Comparison of ENCODE assay signal across 26 cellular contexts in genomic region chr15:36769110-36769509, GRCh38.
A peak's percentile ranks its signal among the peaks of the same experiment; 100 is the strongest.
DNase-seq lines count a peak whose midpoint lies in the region; ATAC-seq, FAIRE-seq and TF ChIP-seq lines count a peak whose summit lies in the region.
"Had no signal": no experiment of that assay in that cellular context is flagged by ENCODE, and none has a peak within 500 bp of the region (broad histone marks: within the 10 kb centered on the region; RNA-seq: fewer than 3 reads in every experiment).

No MANE protein-coding gene starts in this region.

- H3K4me3 ChIP-seq in AG10803 (ENCODE audit: low read length) (no peak overlapping the region), HFF-Myc (replicated peaks; ENCODE audit: low read depth, low read length) (no peak overlapping the region), bronchial epithelial cell (ENCODE audit: low read depth, low read length) (no peak overlapping the region), Caco-2 (ENCODE audit: low read depth, low read length) (no peak overlapping the region)
- H3K4me3 ChIP-seq: sigmoid colon, upper lobe of right lung had no signal

- peak; percentile 34 for DNase-seq in AG10803 (ENCODE audit: low read depth)
- DNase-seq in HFF-Myc (ENCODE audit: extremely low read depth, low read depth), result peak; percentile 30
- DNase-seq in bronchial epithelial cell (ENCODE audit: low read depth), result no peak
- no peak for DNase-seq in left ventricle myocardium superior
- DNase-seq in Caco-2, result no peak
- DNase-seq in stimulated activated naive CD4-positive, alpha-beta T cell treated with Interleukin-2 at 50 U/mL for 16 hours (lab: John Stamatoyannopoulos, UW), result no peak
- no peak for DNase-seq in activated CD4-positive, alpha-beta T cell treated with anti-CD3 and anti-CD28 coated beads for 36 hours
- DNase-seq: activated CD4-positive, alpha-beta T cell treated with anti-CD3 and anti-CD28 coated beads for 1 hour; activated CD8-positive, alpha-beta memory T cell treated with anti-CD3 and anti-CD28 coated beads for 24 hours; activated naive CD4-positive, alpha-beta T cell treated with Interleukin-2 at 50 U/mL for 16 hours; activated T-cell treated with anti-CD3 and anti-CD28 coated beads, Interleukin-2, amount 50 U/mL, for 48 hours; CD8-positive, alpha-beta memory T cell; cerebellar nuclear complex; DMS79; NCI-H1048; NCI-H187 treated with DMSO at 0.1 percent for 48 hours; NCI-H226; NCI-H774; SIG-M5; sigmoid colon; substantia nigra; T-helper 1 cell; upper lobe of right lung had no signal

- no TSS peak for BruUV-seq in Caco-2 (replicated peaks; lab: Mats Ljungman, UMichigan)

- FAIRE-seq in bronchial epithelial cell (lab: Jason Lieb, UNC), result peak; percentile 93
- FAIRE-seq: GM12892, GM19239, HTR-8/SVneo had no signal

- H3K27me3 Mint-ChIP-seq in Caco-2 (ENCODE audit: insufficient read depth, unreplicated experiment), result no peaks in the 10 kb centered on the region
- no peaks in the 10 kb centered on the region for H3K27me3 Mint-ChIP-seq in activated CD4-positive, alpha-beta T cell treated with anti-CD3 and anti-CD28 coated beads for 36 hours
- H3K27me3 Mint-ChIP-seq: CD8-positive, alpha-beta memory T cell had no signal

- H3K9me3 Mint-ChIP-seq in Caco-2 (ENCODE audit: unreplicated experiment), result no peaks in the 10 kb centered on the region
- H3K9me3 Mint-ChIP-seq in activated CD4-positive, alpha-beta T cell treated with anti-CD3 and anti-CD28 coated beads for 36 hours (ENCODE audit: low read depth), result no peaks in the 10 kb centered on the region
- H3K9me3 Mint-ChIP-seq: CD8-positive, alpha-beta memory T cell had no signal

- no peaks in the 10 kb centered on the region for H3K4me1 Mint-ChIP-seq in Caco-2 (ENCODE audit: low read depth, unreplicated experiment)
- H3K4me1 Mint-ChIP-seq in activated CD4-positive, alpha-beta T cell treated with anti-CD3 and anti-CD28 coated beads for 36 hours, result no peaks in the 10 kb centered on the region
- H3K4me1 Mint-ChIP-seq: CD8-positive, alpha-beta memory T cell had no signal

- H3K36me3 ChIP-seq in bronchial epithelial cell (ENCODE audit: control insufficient read depth, insufficient read depth, low read length) (no peaks in the 10 kb centered on the region), Caco-2 (ENCODE audit: control insufficient read depth, insufficient read depth, low read length) (no peaks in the 10 kb centered on the region)
- H3K36me3 ChIP-seq: sigmoid colon, upper lobe of right lung had no signal

- no peaks in the 10 kb centered on the region for H3K4me1 ChIP-seq in Caco-2
- H3K4me1 ChIP-seq: upper lobe of right lung had no signal

- H3K36me3 Mint-ChIP-seq in Caco-2 (ENCODE audit: insufficient read depth, unreplicated experiment), result no peaks in the 10 kb centered on the region
- H3K36me3 Mint-ChIP-seq in activated CD4-positive, alpha-beta T cell treated with anti-CD3 and anti-CD28 coated beads for 36 hours (ENCODE audit: low read depth), result peaks cover 5% of the 10 kb centered on the region

- no peak overlapping the region for H3K27ac Mint-ChIP-seq in Caco-2 (ENCODE audit: unreplicated experiment)
- no peak overlapping the region for H3K27ac Mint-ChIP-seq in activated CD4-positive, alpha-beta T cell treated with anti-CD3 and anti-CD28 coated beads for 36 hours

- POLR2A ChIA-PET in Caco-2 (lab: Charles Lee), result no interaction called here
- POLR2A ChIA-PET in activated CD4-positive, alpha-beta T cell treated with anti-CD3 and anti-CD28 coated beads for 36 hours (lab: Charles Lee), result no interaction called here

- intact Hi-C loops in left ventricle myocardium superior (cut with micrococcal nuclease), result no loop called here
- intact Hi-C loops in Caco-2 (cut with micrococcal nuclease; ENCODE audit: unreplicated experiment), result no loop called here
- intact Hi-C loops in activated CD4-positive, alpha-beta T cell treated with anti-CD3 and anti-CD28 coated beads for 36 hours (cut with DNase I, micrococcal nuclease), result no loop called here

- CTCF ChIA-PET in Caco-2 (lab: Charles Lee), result no interaction called here
- CTCF ChIA-PET in activated CD4-positive, alpha-beta T cell treated with anti-CD3 and anti-CD28 coated beads for 36 hours (lab: Charles Lee), result interaction anchor here (1.1 kb wide), 1 partner anchor 111 kb away, joined by 3 read pairs; no protein-coding TSS in a partner anchor

- no peak for TF ChIP-seq CTCF in AG10803 (conservative IDR thresholded peaks at IDR 0.05; ENCODE audit: low read length)
- no peak for TF ChIP-seq CTCF in HFF-Myc (IDR thresholded peaks at IDR 0.05; ENCODE audit: low read depth, low read length, missing control alignments)
- no peak for TF ChIP-seq CTCF in bronchial epithelial cell (IDR thresholded peaks at IDR 0.05; ENCODE audit: insufficient read depth, low read length, severe bottlenecking)
- TF ChIP-seq CTCF in Caco-2 (IDR thresholded peaks at IDR 0.05; ENCODE audit: insufficient read depth in 1 of 2, low read depth in 1 of 2, low read length in 1 of 2, severe bottlenecking in 1 of 2, unreplicated experiment in 1 of 2), result no peak

- peak; percentile 51 for ATAC-seq in left ventricle myocardium superior
- ATAC-seq in activated CD4-positive, alpha-beta T cell treated with anti-CD3 and anti-CD28 coated beads for 36 hours, result no peak
- ATAC-seq: upper lobe of right lung had no signal

- H3K9me3 ChIP-seq in Caco-2, result no peaks in the 10 kb centered on the region
- H3K9me3 ChIP-seq: sigmoid colon, upper lobe of right lung had no signal

- no peak overlapping the region for H3K4me3 Mint-ChIP-seq in Caco-2 (ENCODE audit: unreplicated experiment)
- H3K4me3 Mint-ChIP-seq in activated CD4-positive, alpha-beta T cell treated with anti-CD3 and anti-CD28 coated beads for 36 hours, result no peak overlapping the region
- H3K4me3 Mint-ChIP-seq: CD8-positive, alpha-beta memory T cell had no signal

- no peaks in the 10 kb centered on the region for H3K27me3 ChIP-seq in bronchial epithelial cell (ENCODE audit: control insufficient read depth, insufficient read depth, low read length)
- H3K27me3 ChIP-seq in Caco-2 (replicated peaks; ENCODE audit: control insufficient read depth, insufficient read depth, low read length), result no peaks in the 10 kb centered on the region
- H3K27me3 ChIP-seq: sigmoid colon, upper lobe of right lung had no signal

Comparison
In these comparisons a context has a peak if more than half of its experiments do, and no peak if none do; other contexts are left out.
1. DNase-seq: peak in AG10803 (single experiment) and HFF-Myc (single experiment); none in bronchial epithelial cell (single experiment), left ventricle myocardium superior (single experiment), Caco-2 (0 of 2), stimulated activated naive CD4-positive, alpha-beta T cell treated with Interleukin-2 at 50 U/mL for 16 hours (single experiment) and activated CD4-positive, alpha-beta T cell treated with anti-CD3 and anti-CD28 coated beads for 36 hours (single experiment).